Comparison of ENCODE assay signal across 21 cellular contexts in genomic region chr4:117284736-117285135, GRCh38.
"Had no signal": no experiment of that assay in that cellular context is flagged by ENCODE, and none has a peak within 500 bp of the region (broad histone marks: within the 10 kb centered on the region; RNA-seq: fewer than 3 reads in every experiment).

No MANE protein-coding gene starts in this region.

- H3K27ac Mint-ChIP-seq: activated naive CD4-positive, alpha-beta T cell treated with anti-CD3 and anti-CD28 coated beads, Interleukin-2, amount 50 U/mL, for 72 hours; activated T-helper 17 cell treated with anti-CD3 and anti-CD28 coated beads, Interleukin-2, amount 50 U/mL, for 72 hours; endodermal cell; immature natural killer cell; stimulated activated naive B cell treated with anti-CD40 and anti-IgM and Interleukin-4, amounts not matched to agents 10 μg/mL and 1 μg/mL and 100 μg/mL, for 72 hours; WTC11 had no signal

- H3K36me3 Mint-ChIP-seq: activated naive CD4-positive, alpha-beta T cell treated with anti-CD3 and anti-CD28 coated beads, Interleukin-2, amount 50 U/mL, for 72 hours; immature natural killer cell; stimulated activated naive B cell treated with anti-CD40 and anti-IgM and Interleukin-4, amounts not matched to agents 10 μg/mL and 1 μg/mL and 100 μg/mL, for 72 hours; WTC11 had no signal

- H3K9me3 Mint-ChIP-seq: stimulated activated naive B cell treated with anti-CD40 and anti-IgM and Interleukin-4, amounts not matched to agents 10 μg/mL and 1 μg/mL and 100 μg/mL, for 72 hours had no signal

- H3K27me3 Mint-ChIP-seq: activated T-helper 17 cell treated with anti-CD3 and anti-CD28 coated beads, Interleukin-2, amount 50 U/mL, for 72 hours; central memory CD8-positive, alpha-beta T cell; stimulated activated naive B cell treated with anti-CD40 and anti-IgM and Interleukin-4, amounts not matched to agents 10 μg/mL and 1 μg/mL and 100 μg/mL, for 72 hours had no signal

- H3K4me1 Mint-ChIP-seq: activated T-helper 17 cell treated with anti-CD3 and anti-CD28 coated beads, Interleukin-2, amount 50 U/mL, for 72 hours; central memory CD8-positive, alpha-beta T cell; immature natural killer cell; stimulated activated naive B cell treated with anti-CD40 and anti-IgM and Interleukin-4, amounts not matched to agents 10 μg/mL and 1 μg/mL and 100 μg/mL, for 72 hours; WTC11 had no signal

- DNase-seq: activated T-cell treated with anti-CD3 and anti-CD28 coated beads, Interleukin-2, amount 50 U/mL, for 1 hour; colonic mucosa; endodermal cell; esophagus squamous epithelium; immature natural killer cell; kidney glomerular epithelial cell; left ventricle myocardium inferior; occipital lobe; posterior cingulate gyrus; small intestine; stimulated activated CD4-positive, alpha-beta T cell treated with anti-CD3 and anti-CD28 coated beads, Interleukin-15, amount 100 ng/mL, for 24 hours; stimulated activated CD8-positive, alpha-beta memory T cell treated with anti-CD3 and anti-CD28 coated beads, Interleukin-4, amount 100 ng/mL, for 48 hours; stimulated activated naive B cell treated with anti-CD40 and anti-IgM and Interleukin-4, amounts not matched to agents 10 μg/mL and 1 μg/mL and 100 μg/mL, for 72 hours; T-helper 1 cell; T1000; upper lobe of right lung had no signal

- ATAC-seq: activated naive CD4-positive, alpha-beta T cell treated with anti-CD3 and anti-CD28 coated beads, Interleukin-2, amount 50 U/mL, for 72 hours; activated T-helper 17 cell treated with anti-CD3 and anti-CD28 coated beads, Interleukin-2, amount 50 U/mL, for 72 hours; sciatic nerve; stimulated activated naive B cell treated with anti-CD40 and anti-IgM and Interleukin-4, amounts not matched to agents 10 μg/mL and 1 μg/mL and 100 μg/mL, for 72 hours; upper lobe of right lung; WTC11 had no signal

- H3K4me3 Mint-ChIP-seq: activated T-helper 17 cell treated with anti-CD3 and anti-CD28 coated beads, Interleukin-2, amount 50 U/mL, for 72 hours; central memory CD8-positive, alpha-beta T cell; endodermal cell; immature natural killer cell; stimulated activated naive B cell treated with anti-CD40 and anti-IgM and Interleukin-4, amounts not matched to agents 10 μg/mL and 1 μg/mL and 100 μg/mL, for 72 hours; WTC11 had no signal
